22 cellular contexts compared by ENCODE assay signal in the genomic region with DNA sequence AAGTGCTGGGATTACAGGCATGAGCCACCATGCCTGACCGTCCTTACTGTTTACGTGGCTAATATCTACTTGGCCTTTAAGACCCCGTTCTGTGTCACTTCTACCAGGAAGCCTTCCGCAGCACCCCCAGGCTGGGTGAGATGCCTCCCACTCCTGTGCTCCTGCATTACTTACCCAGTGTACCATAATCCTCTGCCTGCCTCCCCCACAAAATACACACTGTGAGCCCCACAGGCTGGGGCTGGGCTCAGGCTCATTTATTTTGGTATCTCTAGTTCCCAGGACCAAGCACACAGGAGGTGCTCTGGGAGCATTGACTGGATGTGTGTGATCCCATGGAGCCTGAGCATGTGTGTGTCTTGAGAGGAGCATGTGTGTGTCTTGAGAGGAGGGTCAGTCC. TPM values are rescaled to one million over a fixed set of nuclear protein-coding genes. Genes with fewer than 3 reads are reported as not detected.
"Had no signal": no experiment of that assay in that cellular context is flagged by ENCODE, and none has a peak within 500 bp of the region (broad histone marks: within the 10 kb centered on the region; RNA-seq: fewer than 3 reads in every experiment).

No MANE protein-coding gene starts in this region.

- H3K27me3 Mint-ChIP-seq: activated naive CD8-positive, alpha-beta T cell treated with anti-CD3 and anti-CD28 coated beads for 36 hours had no signal

- ATAC-seq: effector memory CD8-positive, alpha-beta T cell; gastroesophageal sphincter; left lung; SK-N-SH treated with all-trans-retinoic acid at 6 μM for 48 hours; stimulated activated memory B cell treated with anti-CD40 and anti-IgM and Interleukin-4, amounts not matched to agents 10 μg/mL and 1 μg/mL and 100 μg/mL, for 72 hours; T-cell had no signal

- H3K4me1 ChIP-seq: transverse colon had no signal

- H3K4me3 Mint-ChIP-seq: activated naive CD8-positive, alpha-beta T cell treated with anti-CD3 and anti-CD28 coated beads for 36 hours; effector memory CD8-positive, alpha-beta T cell; stimulated activated memory B cell treated with anti-CD40 and anti-IgM and Interleukin-4, amounts not matched to agents 10 μg/mL and 1 μg/mL and 100 μg/mL, for 72 hours; T-cell had no signal

- H3K9me3 Mint-ChIP-seq: activated naive CD8-positive, alpha-beta T cell treated with anti-CD3 and anti-CD28 coated beads for 36 hours; effector memory CD8-positive, alpha-beta T cell; T-cell had no signal

- DNase-seq: activated CD4-positive, alpha-beta T cell treated with anti-CD3 and anti-CD28 coated beads for 1 hour; activated naive CD4-positive, alpha-beta T cell treated with Interleukin-2 at 50 U/mL for 16 hours; activated naive CD8-positive, alpha-beta T cell treated with anti-CD3 and anti-CD28 coated beads for 36 hours; activated T-cell treated with anti-CD3 and anti-CD28 coated beads, Interleukin-2, amount 50 U/mL, for 1 hour; effector memory CD8-positive, alpha-beta T cell; esophagus squamous epithelium; left lung; occipital lobe; stimulated activated CD4-positive, alpha-beta T cell treated with anti-CD3 and anti-CD28 coated beads, Interleukin-15, amount 100 ng/mL, for 24 hours; stomach; T-cell; transverse colon; WERI-Rb-1 had no signal

- H3K4me1 Mint-ChIP-seq: activated naive CD8-positive, alpha-beta T cell treated with anti-CD3 and anti-CD28 coated beads for 36 hours had no signal

- H3K36me3 Mint-ChIP-seq: activated naive CD8-positive, alpha-beta T cell treated with anti-CD3 and anti-CD28 coated beads for 36 hours; stimulated activated memory B cell treated with anti-CD40 and anti-IgM and Interleukin-4, amounts not matched to agents 10 μg/mL and 1 μg/mL and 100 μg/mL, for 72 hours; T-cell had no signal

- H3K4me3 ChIP-seq: esophagus squamous epithelium, gastroesophageal sphincter, left lung, sigmoid colon, smooth muscle cell, stomach, suprapubic skin, transverse colon had no signal

- H3K9me3 ChIP-seq: esophagus squamous epithelium, gastroesophageal sphincter, left lung, sigmoid colon, stomach, suprapubic skin, transverse colon had no signal

- H3K27me3 ChIP-seq: esophagus squamous epithelium, gastroesophageal sphincter, left lung, sigmoid colon, stomach, suprapubic skin, transverse colon had no signal

- H3K27ac ChIP-seq: esophagus squamous epithelium, gastroesophageal sphincter, left lung, sigmoid colon, stomach, suprapubic skin, transverse colon, WERI-Rb-1 had no signal

- H3K27ac Mint-ChIP-seq: activated naive CD8-positive, alpha-beta T cell treated with anti-CD3 and anti-CD28 coated beads for 36 hours; effector memory CD8-positive, alpha-beta T cell; stimulated activated memory B cell treated with anti-CD40 and anti-IgM and Interleukin-4, amounts not matched to agents 10 μg/mL and 1 μg/mL and 100 μg/mL, for 72 hours; T-cell had no signal

- H3K36me3 ChIP-seq: esophagus squamous epithelium, gastroesophageal sphincter, left lung, sigmoid colon, stomach, suprapubic skin, transverse colon, WERI-Rb-1 had no signal

- H3K4me2 ChIP-seq: smooth muscle cell had no signal

RNA-seq across cellular contexts. Expression of gene NME9, which starts 33.7 kb away (rescaled TPM):
- total RNA-seq: activated naive CD8-positive, alpha-beta T cell treated with anti-CD3 and anti-CD28 coated beads for 36 hours; dermis microvascular lymphatic vessel endothelial cell; endothelial cell of umbilical vein; myocyte; sigmoid colon; smooth muscle cell; transverse colon had no signal
- polyA plus RNA-seq: smooth muscle cell had no signal
